In genomic region chr7:301291-302053, GRCh38 we compare ENCODE assay signal across 23 cellular contexts. TPM values are rescaled to one million over a fixed set of nuclear protein-coding genes. Genes with fewer than 3 reads are reported as not detected.
DNase-seq lines count a peak whose midpoint lies in the region; TF ChIP-seq lines count a peak whose summit lies in the region.
"Had no signal": no experiment of that assay in that cellular context is flagged by ENCODE, and none has a peak within 500 bp of the region (broad histone marks: within the 10 kb centered on the region; RNA-seq: fewer than 3 reads in every experiment).

No MANE protein-coding gene starts in this region.

- H3K36me3 ChIP-seq in BLaER1 = no peaks in the 10 kb centered on the region
- H3K36me3 ChIP-seq in BLaER1 treated with 17β-estradiol and CSF1 and Interleukin-3, amounts not matched to agents 10 nM and 100 nM = no peaks in the 10 kb centered on the region
- no peaks in the 10 kb centered on the region for H3K36me3 ChIP-seq in thyroid gland

- H3K4me3 Mint-ChIP-seq in chondrocyte (ENCODE audit: unreplicated experiment) = no peak overlapping the region
- H3K4me3 Mint-ChIP-seq: CD8-positive, alpha-beta T cell had no signal

- peak overlapping the region; percentile 34 for H3K4me2 ChIP-seq in BLaER1
- peak overlapping the region in 7 of 11 experiments; percentile 3 to 54 (median 28); a peak in 10 of 22 replicates for H3K4me2 ChIP-seq in BLaER1 treated with 17β-estradiol and CSF1 and Interleukin-3, amounts not matched to agents 10 nM and 100 nM
- H3K4me2 ChIP-seq: PC-9 had no signal

- no peaks in the 10 kb centered on the region for H3K36me3 Mint-ChIP-seq in chondrocyte (ENCODE audit: low read depth)
- H3K36me3 Mint-ChIP-seq: CD8-positive, alpha-beta T cell had no signal

- intact Hi-C loops in posterior vena cava (cut with DNase I) = no loop called here
- intact Hi-C loops in thyroid gland (cut with DNase I) = no loop called here

- no peak overlapping the region for H3K27ac Mint-ChIP-seq in chondrocyte (ENCODE audit: unreplicated experiment)
- H3K27ac Mint-ChIP-seq: CD8-positive, alpha-beta T cell had no signal

- no peak overlapping the region for H3K9ac ChIP-seq in BLaER1
- H3K9ac ChIP-seq in BLaER1 treated with 17β-estradiol and CSF1 and Interleukin-3, amounts not matched to agents 10 nM and 100 nM = no peak overlapping the region

- H3K27ac ChIP-seq in BLaER1 (no peak overlapping the region), thyroid gland (no peak overlapping the region)
- no peak overlapping the region for H3K27ac ChIP-seq in BLaER1 treated with 17β-estradiol and CSF1 and Interleukin-3, amounts not matched to agents 10 nM and 100 nM
- H3K27ac ChIP-seq: PC-9 had no signal

- H3K27me3 ChIP-seq in BLaER1 (no peaks in the 10 kb centered on the region), thyroid gland (no peaks in the 10 kb centered on the region)
- no peaks in the 10 kb centered on the region for H3K27me3 ChIP-seq in BLaER1 treated with 17β-estradiol and CSF1 and Interleukin-3, amounts not matched to agents 10 nM and 100 nM

- no peaks in the 10 kb centered on the region for H3K4me1 Mint-ChIP-seq in chondrocyte (ENCODE audit: low read depth)

- H3K4me3 ChIP-seq in BLaER1 = no peak overlapping the region
- H3K4me3 ChIP-seq in BLaER1 treated with 17β-estradiol and CSF1 and Interleukin-3, amounts not matched to agents 10 nM and 100 nM = no peak overlapping the region
- H3K4me3 ChIP-seq in thyroid gland (replicated peaks in 1 of 3) = no peak overlapping the region
- H3K4me3 ChIP-seq: PC-9 had no signal

- DNase-seq in chondrocyte (ENCODE audit: low spot score) (peak; percentile 83), posterior vena cava (ENCODE audit: low spot score) (peak; percentile 55), germinal center (ENCODE audit: low spot score) (no peak), thyroid gland (no peak), HT-29 (ENCODE audit: low spot score) (no peak), NCI-H82 treated with DMSO at 0.1 percent for 48 hours (lab: John Stamatoyannopoulos, UW; ENCODE audit: unreplicated experiment) (no peak)
- DNase-seq: DMS153, GDM1, KBM-7, MM.1S, NCI-H1048, NCI-H1436, NCI-H187 treated with DMSO at 0.1 percent for 48 hours, NCI-H2107, NCI-H69, PC-9, RPMI8226, SIG-M5 had no signal

- WGBS in thyroid gland, 2 donors = 66 to 79% methylated on average over 23 to 33 of the region's 34 CpGs

- no peaks in the 10 kb centered on the region for H4K20me1 ChIP-seq in BLaER1
- H4K20me1 ChIP-seq in BLaER1 treated with 17β-estradiol and CSF1 and Interleukin-3, amounts not matched to agents 10 nM and 100 nM = no peaks in the 10 kb centered on the region; a peak in 1 of 22 replicates

- peaks cover 5% of the 10 kb centered on the region for H3K27me3 Mint-ChIP-seq in chondrocyte (ENCODE audit: low read depth)

- TF ChIP-seq CTCF in chondrocyte (IDR thresholded peaks at IDR 0.05) (no peak), thyroid gland (IDR thresholded peaks at IDR 0.05) (no peak)

- H3K9me3 ChIP-seq in BLaER1 (no peaks in the 10 kb centered on the region), thyroid gland (no peaks in the 10 kb centered on the region)
- H3K9me3 ChIP-seq in BLaER1 treated with 17β-estradiol and CSF1 and Interleukin-3, amounts not matched to agents 10 nM and 100 nM (replicated peaks in 1 of 11) = no peaks in the 10 kb centered on the region

- H3K4me1 ChIP-seq in BLaER1 (peaks cover 11% of the 10 kb centered on the region), thyroid gland (no peaks in the 10 kb centered on the region)
- H3K4me1 ChIP-seq in BLaER1 treated with 17β-estradiol and CSF1 and Interleukin-3, amounts not matched to agents 10 nM and 100 nM = peaks cover 0 to 13% (median 9%) of the 10 kb centered on the region in 10 experiments; a peak in 11 of 20 replicates

- H3K9me3 Mint-ChIP-seq in chondrocyte (ENCODE audit: low read depth) = no peaks in the 10 kb centered on the region
- H3K9me3 Mint-ChIP-seq: CD8-positive, alpha-beta T cell had no signal

- TF ChIP-seq POLR2A in thyroid gland (IDR thresholded peaks at IDR 0.05) = no peak

RNA-seq across cellular contexts. Expression of gene FOXL3, which starts 11.5 kb away (rescaled TPM):
- total RNA-seq in chondrocyte (not detected in 3 replicates), posterior vena cava (not detected), thyroid gland (not detected)
- not detected in 2 replicates for total RNA-seq in HT-29 (2014; rRNA removed; shearing (Covaris generic))
- total RNA-seq: CD8-positive, alpha-beta T cell; H4; NCI-H460; PC-9 had no signal

Comparison
In these comparisons a context has a peak if more than half of its experiments do, and no peak if none do; other contexts are left out.
1. DNase-seq: peak in chondrocyte (single experiment) and posterior vena cava (single experiment); none in germinal center (single experiment), thyroid gland (0 of 2), HT-29 (single experiment) and NCI-H82 treated with DMSO at 0.1 percent for 48 hours (single experiment).